In the genomic region with DNA sequence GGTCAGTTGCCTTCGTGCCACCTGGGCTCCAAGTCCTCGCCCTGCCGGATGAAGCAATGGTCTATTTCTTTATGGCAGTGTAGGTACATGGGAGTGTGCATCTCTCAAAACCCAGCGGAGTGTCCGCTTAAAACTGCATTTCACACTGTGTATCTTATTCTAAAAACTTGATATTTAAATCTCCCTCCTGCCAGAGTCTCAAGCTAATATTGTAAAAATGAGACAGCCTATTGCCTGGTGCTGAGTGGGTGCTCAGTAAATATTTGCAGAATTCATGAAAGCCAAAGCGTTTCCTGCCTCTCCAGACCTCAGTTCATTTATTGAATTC, we compare ENCODE assay signal across 8 cellular contexts. TPM values are rescaled to one million over a fixed set of nuclear protein-coding genes. Genes with fewer than 3 reads are reported as not detected.
DNase-seq lines count a peak whose midpoint lies in the region; ATAC-seq, FAIRE-seq and TF ChIP-seq lines count a peak whose summit lies in the region.

No MANE protein-coding gene starts in this region.

- H3K27ac ChIP-seq in Panc1 (ENCODE audit: low read length) = peak overlapping the region; percentile 61; the same call in 1 of the 2 replicates
- no peak overlapping the region for H3K27ac ChIP-seq in fibroblast of lung (ENCODE audit: insufficient read depth, low read length)
- peak overlapping the region; percentile 90 to 96 (median 92) for H3K27ac ChIP-seq in sigmoid colon

- H3K4me2 ChIP-seq in fibroblast of lung (ENCODE audit: extremely low read depth, insufficient read depth, low read length) = peak overlapping the region; percentile 17

- peak; percentile 14 for DNase-seq in NCI-H2029 treated with DMSO at 0.1 percent for 48 hours (lab: John Stamatoyannopoulos, UW)
- DNase-seq in NCI-H2029 (lab: John Stamatoyannopoulos, UW) = no peak
- DNase-seq in Panc1 (ENCODE audit: low read depth, low spot score) = no peak
- DNase-seq in fibroblast of lung (ENCODE audit: low read depth in 2 of 2) = peak in 1 of 2 donors; percentile 40
- DNase-seq in sigmoid colon = no peak
- DNase-seq in stimulated activated naive CD4-positive, alpha-beta T cell treated with Interleukin-2 at 50 U/mL for 16 hours (lab: John Stamatoyannopoulos, UW) = no peak
- no peak for DNase-seq in 8988T
- DNase-seq in H54 (ENCODE audit: insufficient read length, low spot score) = no peak

- H3K9me3 ChIP-seq in Panc1 (ENCODE audit: control insufficient read depth, insufficient read depth, low read depth, low read length) (no peaks in the 10 kb centered on the region), fibroblast of lung (ENCODE audit: control insufficient read depth, insufficient read depth, low read depth, low read length) (no peaks in the 10 kb centered on the region), sigmoid colon (no peaks in the 10 kb centered on the region)

- TF ChIP-seq EP300 in sigmoid colon (IDR thresholded peaks at IDR 0.05) = no peak

- TF ChIP-seq POLR2A in sigmoid colon (IDR thresholded peaks at IDR 0.05) (no peak), H54 (IDR thresholded peaks at IDR 0.05; ENCODE audit: low read depth, low read length) (no peak)

- H3K27me3 ChIP-seq in Panc1 (ENCODE audit: control insufficient read depth, insufficient read depth, low read length) = no peaks in the 10 kb centered on the region
- no peaks in the 10 kb centered on the region for H3K27me3 ChIP-seq in fibroblast of lung (ENCODE audit: control insufficient read depth, insufficient read depth, low read length)
- H3K27me3 ChIP-seq in sigmoid colon = no peaks in the 10 kb centered on the region

- intact Hi-C loops in Panc1 (cut with micrococcal nuclease; ENCODE audit: unreplicated experiment) (no loop called here), sigmoid colon (cut with DNase I) (loop anchor here (2.0 to 5.0 kb wide), 2 partner anchors 41 to 71 kb away; no protein-coding TSS in a partner anchor)

- POLR2A ChIA-PET in Panc1 (lab: Charles Lee) = no interaction called here

- H3K79me2 ChIP-seq in fibroblast of lung (ENCODE audit: control insufficient read depth, insufficient read depth, low read length) = peaks cover 34% of the 10 kb centered on the region

- FAIRE-seq in H54 (lab: Jason Lieb, UNC) = no peak

- CTCF ChIA-PET in Panc1 (lab: Charles Lee) = no interaction called here

- no peaks in the 10 kb centered on the region for H3K36me3 ChIP-seq in Panc1 (ENCODE audit: control insufficient read depth, insufficient read depth, low read length)
- H3K36me3 ChIP-seq in fibroblast of lung (ENCODE audit: control insufficient read depth, insufficient read depth, low read length) = no peaks in the 10 kb centered on the region
- H3K36me3 ChIP-seq in sigmoid colon = no peaks in the 10 kb centered on the region

- BruUV-seq in Panc1 (replicated peaks; lab: Mats Ljungman, UMichigan) = no TSS peak

- H2AFZ ChIP-seq in fibroblast of lung (ENCODE audit: low read length) = peak overlapping the region; percentile 85

- peak; percentile 26 for ATAC-seq in Panc1

- peak overlapping the region; percentile 91 for H3K9ac ChIP-seq in fibroblast of lung (ENCODE audit: insufficient read depth, low read length)

- TF ChIP-seq CTCF in Panc1 (IDR thresholded peaks at IDR 0.05) (no peak), fibroblast of lung (conservative IDR thresholded peaks at IDR 0.05 in 1 of 2, IDR thresholded peaks at IDR 0.05 in 1 of 2; ENCODE audit: low read depth in 1 of 2, low read length in 2 of 2) (no peak), sigmoid colon (IDR thresholded peaks at IDR 0.05) (no peak)

- H3K4me1 ChIP-seq in Panc1 (ENCODE audit: control insufficient read depth, insufficient read depth, low read length) (peaks cover 20% of the 10 kb centered on the region), fibroblast of lung (ENCODE audit: control insufficient read depth, extremely low read depth, insufficient read depth, low read length) (peaks cover 12% of the 10 kb centered on the region), sigmoid colon (peaks cover 0 to 44% (median 34%) of the 10 kb centered on the region in 4 donors)

- in situ Hi-C loops in Panc1 (cut with HindIII; ENCODE audit: low pct_unique_long_range_greater_than_20kb, low sequenced_read_pairs) = no loop called here

- 6 to 15% methylated on average over 6 of the region's 6 CpGs for WGBS in sigmoid colon, 2 donors

- no peaks in the 10 kb centered on the region for H4K20me1 ChIP-seq in fibroblast of lung (ENCODE audit: control insufficient read depth, extremely low read depth, insufficient read depth, low read length)

- H3K4me3 ChIP-seq in Panc1 (ENCODE audit: low read depth in 2 of 2, low read length in 2 of 2) (peak overlapping the region; percentile 67), fibroblast of lung (replicated peaks in 1 of 4; ENCODE audit: control extremely low read depth in 1 of 4, insufficient read depth in 1 of 4, low read depth in 3 of 4, low read length in 4 of 4) (peak overlapping the region; percentile 50 to 64 (median 62)), sigmoid colon (peak overlapping the region; percentile 69 to 97 (median 95))

RNA-seq across cellular contexts. Expression of a gene that starts 0.3 kb away (rescaled TPM):
- total RNA-seq in Panc1 (2021; ENCODE audit: unreplicated experiment) = 59.3 TPM
- polyA plus RNA-seq in Panc1 (2012; ENCODE audit: insufficient read length) = 45.7 TPM
- total RNA-seq in fibroblast of lung = 73.3 and 75.5 TPM in 2 replicates
- polyA plus RNA-seq in fibroblast of lung = 28.4 and 49.4 TPM in 2 replicates
- 21.9 and 37.5 TPM in 2 replicates for polyA plus RNA-seq in fibroblast of lung (2012)
- polyA minus RNA-seq in fibroblast of lung (ENCODE audit: low replicate concordance) = 30.3 and 55.1 TPM in 2 replicates
- total RNA-seq in sigmoid colon = 10 to 100 TPM; 25.3 to 47.1 (median 37.6) TPM
- 10 to 100 TPM in 2 of 3 donors, 1 to 10 TPM in 1; 7.6 to 30.3 (median 13.2) TPM for polyA plus RNA-seq in sigmoid colon

RNA-seq across cellular contexts. Expression of a gene that starts 14.5 kb away (rescaled TPM):
- total RNA-seq in Panc1 (2021; ENCODE audit: unreplicated experiment) (not detected), fibroblast of lung (not detected in 2 replicates), sigmoid colon (not detected)
- polyA plus RNA-seq in Panc1 (2012; ENCODE audit: insufficient read length) = 0.38 TPM
- polyA plus RNA-seq in fibroblast of lung (0.03 TPM in 1 of 2 replicates, not detected in the other), sigmoid colon (1 to 10 TPM in 2 of 3 donors, under 1 TPM in 1; 0.69 to 3.0 (median 2.5) TPM)
- polyA plus RNA-seq in fibroblast of lung (2012) = 0.07 TPM in 1 of 2 replicates, not detected in the other
- polyA minus RNA-seq in fibroblast of lung (ENCODE audit: low replicate concordance) = not detected in 2 replicates

RNA-seq across cellular contexts. Expression of a gene that starts 53.4 kb away (rescaled TPM):
- 37.3 TPM for total RNA-seq in Panc1 (2021; ENCODE audit: unreplicated experiment)
- 97.9 TPM for polyA plus RNA-seq in Panc1 (2012; ENCODE audit: insufficient read length)
- 3.1 and 5.9 TPM in 2 replicates for total RNA-seq in fibroblast of lung
- 2.7 and 4.2 TPM in 2 replicates for polyA plus RNA-seq in fibroblast of lung
- 2.1 and 3.3 TPM in 2 replicates for polyA plus RNA-seq in fibroblast of lung (2012)
- 3.9 and 6.6 TPM in 2 replicates for polyA minus RNA-seq in fibroblast of lung (ENCODE audit: low replicate concordance)
- total RNA-seq in sigmoid colon = 10 to 100 TPM in 3 of 4 donors, 1 to 10 TPM in 1; 3.5 to 11.7 (median 10.4) TPM
- polyA plus RNA-seq in sigmoid colon = 10 to 100 TPM in 2 of 3 donors, 1 to 10 TPM in 1; 7.1 to 41.4 (median 16.9) TPM
